ENCODE assay signal across 23 cellular contexts in genomic region chr16:17403156-17403809, GRCh38.
A peak's percentile ranks its signal among the peaks of the same experiment; 100 is the strongest.
DNase-seq lines count a peak whose midpoint lies in the region; ATAC-seq and TF ChIP-seq lines count a peak whose summit lies in the region.
"Had no signal": no experiment of that assay in that cellular context is flagged by ENCODE, and none has a peak within 500 bp of the region (broad histone marks: within the 10 kb centered on the region; RNA-seq: fewer than 3 reads in every experiment).

No MANE protein-coding gene starts in this region.

- no peaks in the 10 kb centered on the region for H3K9me3 Mint-ChIP-seq in activated T-cell treated with anti-CD3 and anti-CD28 coated beads, Interleukin-2, amount 50 U/mL, for 4 hours
- H3K9me3 Mint-ChIP-seq in activated T-helper 17 cell treated with anti-CD3 and anti-CD28 coated beads, Interleukin-2, amount 50 U/mL, for 72 hours: no peaks in the 10 kb centered on the region
- H3K9me3 Mint-ChIP-seq in immature natural killer cell: peaks cover 0 to 2% (median 0%) of the 10 kb centered on the region in 6 donors

- no peaks in the 10 kb centered on the region for H3K27me3 ChIP-seq in tibial artery
- H3K27me3 ChIP-seq: heart left ventricle, ovary, SJCRH30 had no signal

- peaks cover 5% of the 10 kb centered on the region for H3K36me3 Mint-ChIP-seq in activated T-cell treated with anti-CD3 and anti-CD28 coated beads, Interleukin-2, amount 50 U/mL, for 4 hours (ENCODE audit: insufficient read depth)
- no peaks in the 10 kb centered on the region for H3K36me3 Mint-ChIP-seq in activated T-helper 17 cell treated with anti-CD3 and anti-CD28 coated beads, Interleukin-2, amount 50 U/mL, for 72 hours (ENCODE audit: low read depth)
- peaks cover 0 to 16% (median 15%) of the 10 kb centered on the region in 3 donors for H3K36me3 Mint-ChIP-seq in immature natural killer cell

- peak overlapping the region; percentile 94 to 95 for H3K27ac ChIP-seq in tibial artery
- H3K27ac ChIP-seq: lower lobe of right lung, PC-9, SJCRH30 had no signal

- H3K27me3 Mint-ChIP-seq in activated T-cell treated with anti-CD3 and anti-CD28 coated beads, Interleukin-2, amount 50 U/mL, for 4 hours (ENCODE audit: low read depth): no peaks in the 10 kb centered on the region
- no peaks in the 10 kb centered on the region for H3K27me3 Mint-ChIP-seq in activated T-helper 17 cell treated with anti-CD3 and anti-CD28 coated beads, Interleukin-2, amount 50 U/mL, for 72 hours
- H3K27me3 Mint-ChIP-seq in immature natural killer cell (ENCODE audit: low read depth in 3 of 3): peaks cover 1 to 9% (median 4%) of the 10 kb centered on the region in 3 donors
- H3K27me3 Mint-ChIP-seq: CD4-positive, CD25-positive, alpha-beta regulatory T cell had no signal

- no peak overlapping the region for H3K4me3 Mint-ChIP-seq in activated T-cell treated with anti-CD3 and anti-CD28 coated beads, Interleukin-2, amount 50 U/mL, for 4 hours
- no peak overlapping the region for H3K4me3 Mint-ChIP-seq in activated T-helper 17 cell treated with anti-CD3 and anti-CD28 coated beads, Interleukin-2, amount 50 U/mL, for 72 hours
- peak overlapping the region in 1 of 5 donors; percentile 38 for H3K4me3 Mint-ChIP-seq in immature natural killer cell
- H3K4me3 Mint-ChIP-seq: CD4-positive, CD25-positive, alpha-beta regulatory T cell had no signal

- no peak overlapping the region for H3K4me3 ChIP-seq in tibial artery
- H3K4me3 ChIP-seq: heart left ventricle, lower lobe of right lung, ovary, PC-9, SJCRH30 had no signal

- TF ChIP-seq CTCF in tibial artery (IDR thresholded peaks at IDR 0.05): no peak

- no peaks in the 10 kb centered on the region for H3K36me3 ChIP-seq in tibial artery
- H3K36me3 ChIP-seq: heart left ventricle, lower lobe of right lung, ovary, SJCRH30 had no signal

- intact Hi-C loops in tibial artery (cut with DNase I; ENCODE audit: low total_unique reads): no loop called here

- peaks cover 20% of the 10 kb centered on the region for H3K4me1 Mint-ChIP-seq in activated T-cell treated with anti-CD3 and anti-CD28 coated beads, Interleukin-2, amount 50 U/mL, for 4 hours (ENCODE audit: low read depth)
- H3K4me1 Mint-ChIP-seq in activated T-helper 17 cell treated with anti-CD3 and anti-CD28 coated beads, Interleukin-2, amount 50 U/mL, for 72 hours: peaks cover 20% of the 10 kb centered on the region
- H3K4me1 Mint-ChIP-seq in immature natural killer cell: peaks cover 29 to 34% of the 10 kb centered on the region in 2 donors

- no peak for DNase-seq in activated T-cell treated with anti-CD3 and anti-CD28 coated beads, Interleukin-2, amount 50 U/mL, for 4 hours
- no peak for DNase-seq in activated T-cell treated with anti-CD3 and anti-CD28 coated beads, Interleukin-2, amount 50 U/mL, for 1 hour
- DNase-seq in immature natural killer cell (peak in 2 of 3 donors; percentile 9 to 12), tibial artery (no peak), iPS-NIHi11 (ENCODE audit: low spot score) (no peak), NCI-H2227 treated with DMSO at 0.1 percent for 48 hours (lab: John Stamatoyannopoulos, UW) (no peak)
- DNase-seq: activated CD4-positive, CD25-positive, alpha-beta regulatory T cell treated with anti-CD3 and anti-CD28 coated beads, Interleukin-2, amount 50 U/mL, for 72 hours; activated naive CD4-positive, alpha-beta T cell; anterior cingulate cortex; CD4-positive, CD25-positive, alpha-beta regulatory T cell; DMS53; heart left ventricle; lower lobe of right lung; NCI-H1436; NCI-H2171; NCI-H748 treated with DMSO at 0.1 percent for 48 hours; ovary; PC-9; SJCRH30; stimulated activated naive CD8-positive, alpha-beta T cell treated with anti-CD3 and anti-CD28 coated beads, Interleukin-15, Interleukin-2, amounts not matched to agents 100 U/mL and 50 U/mL, for 24 hours; T-helper 9 cell had no signal

- H3K27ac Mint-ChIP-seq in activated T-helper 17 cell treated with anti-CD3 and anti-CD28 coated beads, Interleukin-2, amount 50 U/mL, for 72 hours: peak overlapping the region; percentile 53
- peak overlapping the region; percentile 43 to 87 (median 74) for H3K27ac Mint-ChIP-seq in immature natural killer cell

- H3K4me1 ChIP-seq in tibial artery: peaks cover 0 to 54% (median 32%) of the 10 kb centered on the region in 4 donors
- H3K4me1 ChIP-seq: SJCRH30 had no signal

- peak; percentile 50 to 55 for ATAC-seq in activated T-cell treated with anti-CD3 and anti-CD28 coated beads, Interleukin-2, amount 50 U/mL, for 4 hours
- peak; percentile 21 for ATAC-seq in activated T-helper 17 cell treated with anti-CD3 and anti-CD28 coated beads, Interleukin-2, amount 50 U/mL, for 72 hours (replicated peaks)
- ATAC-seq in GM21786 (IDR thresholded peaks at IDR 0.05; ENCODE audit: unreplicated experiment): no peak
- ATAC-seq: heart left ventricle; lower lobe of right lung; stimulated activated naive CD8-positive, alpha-beta T cell treated with anti-CD3 and anti-CD28 coated beads, Interleukin-15, Interleukin-2, amounts not matched to agents 100 U/mL and 50 U/mL, for 24 hours had no signal

- H3K9me3 ChIP-seq in tibial artery: no peaks in the 10 kb centered on the region
- H3K9me3 ChIP-seq: lower lobe of right lung, ovary, SJCRH30 had no signal

Comparison
In these comparisons a context has a peak if more than half of its experiments do, and no peak if none do; other contexts are left out.
1. DNase-seq: peak in immature natural killer cell (2 of 3); none in activated T-cell treated with anti-CD3 and anti-CD28 coated beads, Interleukin-2, amount 50 U/mL, for 4 hours (single experiment), activated T-cell treated with anti-CD3 and anti-CD28 coated beads, Interleukin-2, amount 50 U/mL, for 1 hour (single experiment), tibial artery (0 of 2), iPS-NIHi11 (single experiment) and NCI-H2227 treated with DMSO at 0.1 percent for 48 hours (single experiment).